1 cellular context compared by ENCODE assay signal in genomic region chr5:56169281-56169680, GRCh38.
TF ChIP-seq lines count a peak whose summit lies in the region.

No MANE protein-coding gene starts in this region.

TF ChIP-seq in HEK293, 187 proteins besides CTCF, POLR2A, EP300 and RAD21 (continued from another document):
- TF ChIP-seq ZNF148 (tag by site-specific recombination; IDR thresholded peaks at IDR 0.05; ENCODE audit: borderline replicate concordance) = no peak
- TF ChIP-seq ZNF174 (tag by site-specific recombination; IDR thresholded peaks at IDR 0.05) = no peak
- no peak for TF ChIP-seq ZNF768 (tag by site-specific recombination; IDR thresholded peaks at IDR 0.05)
- TF ChIP-seq PRDM6 (tag by site-specific recombination; IDR thresholded peaks at IDR 0.05) = peak; percentile 41; the same call in 1 of the 2 replicates
- TF ChIP-seq ZNF701 (tag by site-specific recombination; IDR thresholded peaks at IDR 0.05) = no peak
- TF ChIP-seq ZNF391 (tag by site-specific recombination; IDR thresholded peaks at IDR 0.05; ENCODE audit: borderline replicate concordance, low read depth) = no peak
- TF ChIP-seq ZBTB6 (tag by site-specific recombination; IDR thresholded peaks at IDR 0.05) = no peak
- TF ChIP-seq ZNF785 (tag by site-specific recombination; IDR thresholded peaks at IDR 0.05) = no peak
- TF ChIP-seq ZNF449 (tag by site-specific recombination; IDR thresholded peaks at IDR 0.05) = peak; percentile 75; the same call in 1 of the 2 replicates
- no peak for TF ChIP-seq GFI1B (tag by site-specific recombination; IDR thresholded peaks at IDR 0.05)
- no peak for TF ChIP-seq TSHZ1 (tag by site-specific recombination; IDR thresholded peaks at IDR 0.05; ENCODE audit: borderline replicate concordance)
